17 cellular contexts compared by ENCODE assay signal in genomic region chr21:45085700-45086099, GRCh38. TPM values are rescaled to one million over a fixed set of nuclear protein-coding genes. Genes with fewer than 3 reads are reported as not detected.
DNase-seq lines count a peak whose midpoint lies in the region; ATAC-seq and TF ChIP-seq lines count a peak whose summit lies in the region.
"Had no signal": no experiment of that assay in that cellular context is flagged by ENCODE, and none has a peak within 500 bp of the region (broad histone marks: within the 10 kb centered on the region; RNA-seq: fewer than 3 reads in every experiment).

No MANE protein-coding gene starts in this region.

- POLR2A ChIA-PET in RWPE1 (lab: Yijun Ruan, JAX; ENCODE audit: low non-redundant PET) = no interaction called here

- peaks cover 39% of the 10 kb centered on the region for H3K36me3 Mint-ChIP-seq in T-helper 2 cell treated with Interferon-gamma antibody and Interleukin-4, amounts not matched to agents 5 μg/mL and 100 μg/mL, for 36 hours (ENCODE audit: low read depth)
- peaks cover 19% of the 10 kb centered on the region for H3K36me3 Mint-ChIP-seq in CD4-positive, CD25-positive, alpha-beta regulatory T cell

- H3K4me3 ChIP-seq in CD4-positive, CD25-positive, alpha-beta regulatory T cell (ENCODE audit: low read depth, low read length) = peak overlapping the region; percentile 23
- H3K4me3 ChIP-seq in epithelial cell of esophagus (ENCODE audit: low read length) = no peak overlapping the region

- no peaks in the 10 kb centered on the region for H3K36me3 ChIP-seq in CD4-positive, CD25-positive, alpha-beta regulatory T cell (ENCODE audit: control insufficient read depth, insufficient read depth, low read length)

- peaks cover 67% of the 10 kb centered on the region for H3K4me1 ChIP-seq in CD4-positive, CD25-positive, alpha-beta regulatory T cell (ENCODE audit: control insufficient read depth, insufficient read depth, low read length, poor library complexity, severe bottlenecking)

- no peak for DNase-seq in T-helper 2 cell treated with Interferon-gamma antibody and Interleukin-4, amounts not matched to agents 5 μg/mL and 100 μg/mL, for 36 hours (ENCODE audit: low spot score)
- DNase-seq in T-helper 2 cell (no peak), RWPE1 (ENCODE audit: low spot score) (peak; percentile 63), epithelial cell of esophagus (ENCODE audit: low read depth) (peak; percentile 56), pons (ENCODE audit: low spot score) (no peak), DMS53 treated with DMSO at 0.1 percent for 48 hours (lab: John Stamatoyannopoulos, UW; ENCODE audit: unreplicated experiment) (no peak), iPS-NIHi7 (ENCODE audit: extremely low spot score) (no peak)
- no peak for DNase-seq in CD4-positive, CD25-positive, alpha-beta regulatory T cell
- DNase-seq: DMS 273 treated with DMSO at 0.1 percent for 48 hours, Karpas-422, NCI-H1105 treated with DMSO at 0.1 percent for 48 hours, NCI-H1694 treated with DMSO at 0.1 percent for 48 hours, NCI-H2107, NCI-H2227 treated with DMSO at 0.1 percent for 48 hours had no signal

- no peaks in the 10 kb centered on the region for H3K27me3 Mint-ChIP-seq in T-helper 2 cell treated with Interferon-gamma antibody and Interleukin-4, amounts not matched to agents 5 μg/mL and 100 μg/mL, for 36 hours (ENCODE audit: low read depth)
- H3K27me3 Mint-ChIP-seq in CD4-positive, CD25-positive, alpha-beta regulatory T cell = no peaks in the 10 kb centered on the region
- H3K27me3 Mint-ChIP-seq: B cell had no signal

- H3K4me3 Mint-ChIP-seq in T-helper 2 cell treated with Interferon-gamma antibody and Interleukin-4, amounts not matched to agents 5 μg/mL and 100 μg/mL, for 36 hours = peak overlapping the region; percentile 81
- peak overlapping the region in 3 of 4 donors; percentile 3 to 75 (median 41) for H3K4me3 Mint-ChIP-seq in CD4-positive, CD25-positive, alpha-beta regulatory T cell
- H3K4me3 Mint-ChIP-seq: B cell had no signal

- no peaks in the 10 kb centered on the region for H3K9me3 Mint-ChIP-seq in T-helper 2 cell treated with Interferon-gamma antibody and Interleukin-4, amounts not matched to agents 5 μg/mL and 100 μg/mL, for 36 hours
- no peaks in the 10 kb centered on the region for H3K9me3 Mint-ChIP-seq in CD4-positive, CD25-positive, alpha-beta regulatory T cell

- ATAC-seq in CD4-positive, CD25-positive, alpha-beta regulatory T cell (ENCODE audit: low read depth in 2 of 2) = no peak
- ATAC-seq: Right ventricle myocardium inferior had no signal

- H3K27ac Mint-ChIP-seq in T-helper 2 cell treated with Interferon-gamma antibody and Interleukin-4, amounts not matched to agents 5 μg/mL and 100 μg/mL, for 36 hours = peak overlapping the region; percentile 84
- H3K27ac Mint-ChIP-seq in CD4-positive, CD25-positive, alpha-beta regulatory T cell = peak overlapping the region; percentile 67 to 96 (median 83)
- H3K27ac Mint-ChIP-seq: B cell had no signal

- peak overlapping the region; percentile 53 for H3K27ac ChIP-seq in CD4-positive, CD25-positive, alpha-beta regulatory T cell (ENCODE audit: insufficient read depth, low read length, poor library complexity, severe bottlenecking)
- H3K27ac ChIP-seq in RWPE1 = no peak overlapping the region
- H3K27ac ChIP-seq: 22Rv1 had no signal

- TF ChIP-seq CTCF in RWPE1 (conservative IDR thresholded peaks at IDR 0.05; ENCODE audit: low read depth) (no peak), epithelial cell of esophagus (IDR thresholded peaks at IDR 0.05; ENCODE audit: insufficient read depth, low read depth, low read length, missing control alignments) (no peak)

- CTCF ChIA-PET in RWPE1 (lab: Yijun Ruan, JAX) = interaction anchor here (0.6 kb wide), 2 partner anchors 8 to 284 kb away, joined by 3 read pairs; no protein-coding TSS in a partner anchor

- peaks cover 83% of the 10 kb centered on the region for H3K4me1 Mint-ChIP-seq in T-helper 2 cell treated with Interferon-gamma antibody and Interleukin-4, amounts not matched to agents 5 μg/mL and 100 μg/mL, for 36 hours (ENCODE audit: low read depth)
- peaks cover 48 to 90% (median 80%) of the 10 kb centered on the region in 4 donors for H3K4me1 Mint-ChIP-seq in CD4-positive, CD25-positive, alpha-beta regulatory T cell

- no peaks in the 10 kb centered on the region for H3K27me3 ChIP-seq in CD4-positive, CD25-positive, alpha-beta regulatory T cell (ENCODE audit: control insufficient read depth, insufficient read depth, low read length)

- no peaks in the 10 kb centered on the region for H3K9me3 ChIP-seq in CD4-positive, CD25-positive, alpha-beta regulatory T cell (ENCODE audit: control insufficient read depth in 2 of 2, low read length in 2 of 2)

RNA-seq across cellular contexts. Expression of gene ADARB1, which starts 11.3 kb away (rescaled TPM):
- 52.9 TPM for total RNA-seq in CD4-positive, CD25-positive, alpha-beta regulatory T cell
- 1 to 10 TPM; 2.8 to 7.2 (median 4.7) TPM for polyA plus RNA-seq in CD4-positive, CD25-positive, alpha-beta regulatory T cell

Comparison
In these comparisons a context has a peak if more than half of its experiments do, and no peak if none do; other contexts are left out.
1. DNase-seq: peak in RWPE1 (single experiment) and epithelial cell of esophagus (single experiment); none in T-helper 2 cell treated with Interferon-gamma antibody and Interleukin-4, amounts not matched to agents 5 μg/mL and 100 μg/mL, for 36 hours (single experiment), T-helper 2 cell (0 of 5), CD4-positive, CD25-positive, alpha-beta regulatory T cell (0 of 3), pons (single experiment), DMS53 treated with DMSO at 0.1 percent for 48 hours (single experiment) and iPS-NIHi7 (single experiment).